Comparison of ENCODE assay signal across 9 cellular contexts in the genomic region with DNA sequence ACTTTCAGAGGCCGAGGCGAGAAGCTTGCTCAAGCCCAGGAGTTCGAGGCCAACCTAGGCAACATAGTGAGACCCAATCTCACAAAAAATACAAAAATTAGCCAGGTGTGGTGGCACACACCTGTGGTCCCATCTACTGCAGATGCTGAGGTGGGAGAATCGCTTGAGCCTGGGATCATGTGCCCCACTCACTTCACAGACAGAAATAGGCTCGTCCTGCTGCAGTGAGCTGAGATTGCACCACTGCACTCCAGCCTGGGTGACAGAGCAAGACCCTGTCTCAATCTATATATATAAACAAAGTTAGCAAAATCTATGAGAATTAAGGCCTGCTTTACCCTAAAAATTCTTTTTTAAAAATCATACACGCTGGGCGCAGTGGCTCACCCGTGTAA. TPM values are rescaled to one million over a fixed set of nuclear protein-coding genes. Genes with fewer than 3 reads are reported as not detected.
A peak's percentile ranks its signal among the peaks of the same experiment; 100 is the strongest.
DNase-seq lines count a peak whose midpoint lies in the region; TF ChIP-seq lines count a peak whose summit lies in the region.
"Had no signal": no experiment of that assay in that cellular context is flagged by ENCODE, and none has a peak within 500 bp of the region (broad histone marks: within the 10 kb centered on the region; RNA-seq: fewer than 3 reads in every experiment).

No MANE protein-coding gene starts in this region.

- no peak overlapping the region for H3K4me3 Mint-ChIP-seq in activated CD4-positive, alpha-beta memory T cell treated with anti-CD3 and anti-CD28 coated beads, Interleukin-2, amount 10 ng/mL, durations not matched to agents 7 days and 5 days
- no peak overlapping the region for H3K4me3 Mint-ChIP-seq in activated CD4-positive, alpha-beta memory T cell treated with anti-CD3 and anti-CD28 coated beads for 36 hours
- H3K4me3 Mint-ChIP-seq in type B pancreatic cell = no peak overlapping the region
- H3K4me3 Mint-ChIP-seq: neural progenitor cell had no signal

- peaks cover 20% of the 10 kb centered on the region for H3K4me1 Mint-ChIP-seq in activated CD4-positive, alpha-beta memory T cell treated with anti-CD3 and anti-CD28 coated beads, Interleukin-2, amount 10 ng/mL, durations not matched to agents 7 days and 5 days
- H3K4me1 Mint-ChIP-seq in activated CD4-positive, alpha-beta memory T cell treated with anti-CD3 and anti-CD28 coated beads for 36 hours (ENCODE audit: low read depth) = peaks cover 9% of the 10 kb centered on the region
- peaks cover 32% of the 10 kb centered on the region for H3K4me1 Mint-ChIP-seq in type B pancreatic cell (ENCODE audit: unreplicated experiment)

- peak overlapping the region in 1 of 3 donors; percentile 60 for H3K4me3 ChIP-seq in breast epithelium
- no peak overlapping the region for H3K4me3 ChIP-seq in mucosa of stomach (ENCODE audit: low read length)
- H3K4me3 ChIP-seq: neural progenitor cell had no signal

- no peak for DNase-seq in activated CD4-positive, alpha-beta memory T cell treated with anti-CD3 and anti-CD28 coated beads, Interleukin-2, amount 10 ng/mL, durations not matched to agents 7 days and 5 days
- no peak for DNase-seq in activated CD4-positive, alpha-beta memory T cell treated with anti-CD3 and anti-CD28 coated beads for 36 hours
- DNase-seq in breast epithelium (ENCODE audit: low spot score in 2 of 2) = no peak
- DNase-seq in type B pancreatic cell (ENCODE audit: extremely low spot score, unreplicated experiment) = no peak
- no peak for DNase-seq in stimulated activated CD4-positive, alpha-beta T cell treated with anti-CD3 and anti-CD28 coated beads, Interleukin-12 subunit alpha, Interleukin-12 subunit beta, amount 100 ng/mL, for 4 hours
- DNase-seq in GDM1 (lab: John Stamatoyannopoulos, UW) = no peak
- DNase-seq in effector CD4-positive, alpha-beta T cell = no peak

- TF ChIP-seq CTCF in breast epithelium (IDR thresholded peaks at IDR 0.05) = no peak
- TF ChIP-seq CTCF in type B pancreatic cell (conservative IDR thresholded peaks at IDR 0.05) = no peak

- intact Hi-C loops in activated CD4-positive, alpha-beta memory T cell treated with anti-CD3 and anti-CD28 coated beads for 36 hours (cut with micrococcal nuclease) = no loop called here
- intact Hi-C loops in breast epithelium (cut with DNase I; ENCODE audit: low total_unique reads) = no loop called here

- H3K4me1 ChIP-seq in breast epithelium = peaks cover 10 to 18% of the 10 kb centered on the region in 2 donors
- peaks cover 63% of the 10 kb centered on the region for H3K4me1 ChIP-seq in mucosa of stomach (ENCODE audit: control insufficient read depth, insufficient read depth, low read length)

- CTCF ChIA-PET in activated CD4-positive, alpha-beta memory T cell treated with anti-CD3 and anti-CD28 coated beads, Interleukin-2, amount 10 ng/mL, durations not matched to agents 7 days and 5 days (lab: Charles Lee) = interaction anchor here (0.7 to 2.2 kb wide), 7 partner anchors 17 to 151 kb away, joined by 3 to 11 read pairs (median 4); no protein-coding TSS in a partner anchor
- CTCF ChIA-PET in activated CD4-positive, alpha-beta memory T cell treated with anti-CD3 and anti-CD28 coated beads for 36 hours (lab: Charles Lee) = no interaction called here

- peak overlapping the region; percentile 71 for H3K27ac Mint-ChIP-seq in activated CD4-positive, alpha-beta memory T cell treated with anti-CD3 and anti-CD28 coated beads, Interleukin-2, amount 10 ng/mL, durations not matched to agents 7 days and 5 days
- H3K27ac Mint-ChIP-seq in activated CD4-positive, alpha-beta memory T cell treated with anti-CD3 and anti-CD28 coated beads for 36 hours = no peak overlapping the region
- peak overlapping the region; percentile 100 for H3K27ac Mint-ChIP-seq in type B pancreatic cell

- TF ChIP-seq POLR2A in breast epithelium (IDR thresholded peaks at IDR 0.05) = no peak

- H3K36me3 ChIP-seq in breast epithelium = no peaks in the 10 kb centered on the region
- H3K36me3 ChIP-seq in mucosa of stomach (ENCODE audit: control insufficient read depth, insufficient read depth, low read length) = no peaks in the 10 kb centered on the region
- H3K36me3 ChIP-seq: neural progenitor cell had no signal

- H3K27ac ChIP-seq in breast epithelium = peak overlapping the region; percentile 93 to 97
- H3K27ac ChIP-seq: neural progenitor cell had no signal

- no peaks in the 10 kb centered on the region for H3K36me3 Mint-ChIP-seq in activated CD4-positive, alpha-beta memory T cell treated with anti-CD3 and anti-CD28 coated beads, Interleukin-2, amount 10 ng/mL, durations not matched to agents 7 days and 5 days (ENCODE audit: low read depth)
- no peaks in the 10 kb centered on the region for H3K36me3 Mint-ChIP-seq in activated CD4-positive, alpha-beta memory T cell treated with anti-CD3 and anti-CD28 coated beads for 36 hours
- peaks cover 3% of the 10 kb centered on the region for H3K36me3 Mint-ChIP-seq in type B pancreatic cell
- H3K36me3 Mint-ChIP-seq: neural progenitor cell had no signal

- POLR2A ChIA-PET in activated CD4-positive, alpha-beta memory T cell treated with anti-CD3 and anti-CD28 coated beads, Interleukin-2, amount 10 ng/mL, durations not matched to agents 7 days and 5 days (lab: Charles Lee) = interaction anchor here (1.9 to 2.8 kb wide), 3 partner anchors 29 to 65 kb away, joined by 4 to 18 read pairs (median 11); partner anchors contain the start of gene PTMA
- POLR2A ChIA-PET in activated CD4-positive, alpha-beta memory T cell treated with anti-CD3 and anti-CD28 coated beads for 36 hours (lab: Charles Lee) = no interaction called here

- peaks cover 1% of the 10 kb centered on the region for H3K27me3 Mint-ChIP-seq in activated CD4-positive, alpha-beta memory T cell treated with anti-CD3 and anti-CD28 coated beads, Interleukin-2, amount 10 ng/mL, durations not matched to agents 7 days and 5 days
- H3K27me3 Mint-ChIP-seq in activated CD4-positive, alpha-beta memory T cell treated with anti-CD3 and anti-CD28 coated beads for 36 hours = no peaks in the 10 kb centered on the region
- H3K27me3 Mint-ChIP-seq in type B pancreatic cell = no peaks in the 10 kb centered on the region

- H3K9me3 ChIP-seq in breast epithelium = no peaks in the 10 kb centered on the region
- no peaks in the 10 kb centered on the region for H3K9me3 ChIP-seq in mucosa of stomach (ENCODE audit: control insufficient read depth, low read length)

- H3K9me3 Mint-ChIP-seq in activated CD4-positive, alpha-beta memory T cell treated with anti-CD3 and anti-CD28 coated beads, Interleukin-2, amount 10 ng/mL, durations not matched to agents 7 days and 5 days = no peaks in the 10 kb centered on the region
- H3K9me3 Mint-ChIP-seq in activated CD4-positive, alpha-beta memory T cell treated with anti-CD3 and anti-CD28 coated beads for 36 hours = no peaks in the 10 kb centered on the region
- no peaks in the 10 kb centered on the region for H3K9me3 Mint-ChIP-seq in type B pancreatic cell
- H3K9me3 Mint-ChIP-seq: neural progenitor cell had no signal

- H3K9ac ChIP-seq in mucosa of stomach (ENCODE audit: low read length) = peak overlapping the region; percentile 79
- H3K9ac ChIP-seq: neural progenitor cell had no signal

- H3K27me3 ChIP-seq in breast epithelium (no peaks in the 10 kb centered on the region), mucosa of stomach (ENCODE audit: control insufficient read depth, insufficient read depth, low read length) (no peaks in the 10 kb centered on the region)
- H3K27me3 ChIP-seq: neural progenitor cell had no signal

RNA-seq across cellular contexts. Expression of gene TEX44, which starts 50.8 kb away (rescaled TPM):
- not detected for total RNA-seq in activated CD4-positive, alpha-beta memory T cell treated with anti-CD3 and anti-CD28 coated beads, Interleukin-2, amount 10 ng/mL, durations not matched to agents 7 days and 5 days
- not detected for total RNA-seq in activated CD4-positive, alpha-beta memory T cell treated with anti-CD3 and anti-CD28 coated beads for 36 hours
- total RNA-seq in breast epithelium = not detected
- not detected in 2 replicates for total RNA-seq in type B pancreatic cell (ENCODE audit: low replicate concordance)
